Comparison of ENCODE assay signal across 13 cellular contexts in the genomic region with DNA sequence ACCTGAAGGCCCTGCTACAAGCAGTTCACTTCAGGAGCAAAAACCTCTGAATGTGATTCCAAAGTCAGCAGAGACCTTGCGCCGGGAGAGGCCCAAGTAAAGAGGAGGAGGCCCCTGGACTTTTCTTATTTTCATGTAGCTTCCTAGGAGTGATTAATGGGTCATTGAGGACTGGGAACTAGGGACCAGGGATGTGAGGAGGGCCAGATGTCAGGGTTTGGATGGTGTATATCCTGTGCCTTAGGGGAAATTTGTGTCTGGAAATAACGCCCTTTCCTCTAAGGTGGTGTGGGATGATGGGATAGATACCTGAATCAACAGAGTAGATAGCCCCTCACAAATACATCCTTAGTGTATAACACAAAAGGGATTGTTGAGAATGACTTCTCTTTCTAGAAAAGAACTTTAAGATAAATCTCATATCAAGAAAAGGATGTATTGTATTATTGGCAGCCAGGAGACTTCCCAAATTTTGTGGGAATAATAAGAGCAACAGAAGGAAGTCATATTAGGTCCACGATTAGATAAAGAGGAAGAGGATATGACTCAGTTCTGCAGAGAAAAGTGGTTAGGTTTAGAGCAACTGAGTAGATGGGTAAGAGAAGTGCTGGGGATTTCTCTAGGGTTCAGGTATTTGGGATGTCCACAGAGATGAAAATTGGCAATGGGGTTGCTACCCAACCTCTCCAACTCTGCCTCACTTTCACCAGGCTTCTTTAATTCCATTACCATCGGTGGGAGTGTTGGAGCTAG. TPM values are rescaled to one million over a fixed set of nuclear protein-coding genes. Genes with fewer than 3 reads are reported as not detected.
A peak's percentile ranks its signal among the peaks of the same experiment; 100 is the strongest.
DNase-seq lines count a peak whose midpoint lies in the region; ATAC-seq and TF ChIP-seq lines count a peak whose summit lies in the region.
"Had no signal": no experiment of that assay in that cellular context is flagged by ENCODE, and none has a peak within 500 bp of the region (broad histone marks: within the 10 kb centered on the region; RNA-seq: fewer than 3 reads in every experiment).

No MANE protein-coding gene starts in this region.

- no peaks in the 10 kb centered on the region for H3K27me3 ChIP-seq in stomach

- H3K4me1 ChIP-seq in stomach = no peaks in the 10 kb centered on the region

- H3K9me3 ChIP-seq in T-helper 17 cell (ENCODE audit: control insufficient read depth, low read length, poor library complexity, severe bottlenecking) (no peaks in the 10 kb centered on the region), stomach (no peaks in the 10 kb centered on the region)

- peaks cover 5 to 44% (median 31%) of the 10 kb centered on the region in 4 donors for H3K36me3 ChIP-seq in stomach

- peak; percentile 35 for ATAC-seq in T-helper 17 cell
- ATAC-seq in HG02642 (IDR thresholded peaks at IDR 0.05; ENCODE audit: poor library complexity, unreplicated experiment) = no peak

- no peak overlapping the region for H3K4me3 Mint-ChIP-seq in activated CD4-positive, alpha-beta T cell treated with anti-CD3 and anti-CD28 coated beads, Interleukin-2, amount 10 ng/mL, durations not matched to agents 24 days and 14 days
- no peak overlapping the region for H3K4me3 Mint-ChIP-seq in T-helper 17 cell
- H3K4me3 Mint-ChIP-seq: activated naive CD4-positive, alpha-beta T cell treated with anti-CD3 and anti-CD28 coated beads, Interleukin-2, amount 50 U/mL, for 24 hours had no signal

- intact Hi-C loops in activated CD4-positive, alpha-beta T cell treated with anti-CD3 and anti-CD28 coated beads, Interleukin-2, amount 10 ng/mL, durations not matched to agents 24 days and 14 days (cut with micrococcal nuclease) = no loop called here
- intact Hi-C loops in stomach (cut with DNase I; ENCODE audit: low total_unique reads) = no loop called here

- H3K4me3 ChIP-seq in foreskin fibroblast (ENCODE audit: low read depth in 1 of 2, low read length in 2 of 2) (no peak overlapping the region), stomach (peak overlapping the region in 1 of 4 donors; percentile 14)

- H3K27ac Mint-ChIP-seq in activated CD4-positive, alpha-beta T cell treated with anti-CD3 and anti-CD28 coated beads, Interleukin-2, amount 10 ng/mL, durations not matched to agents 24 days and 14 days = peak overlapping the region; percentile 53
- peak overlapping the region; percentile 83 for H3K27ac Mint-ChIP-seq in T-helper 17 cell

- TF ChIP-seq CTCF in foreskin fibroblast (IDR thresholded peaks at IDR 0.05; ENCODE audit: low read depth, low read length) = no peak
- TF ChIP-seq CTCF in stomach (IDR thresholded peaks at IDR 0.05) = no peak

- WGBS in stomach, 5 donors = 73 to 80% (median 76%) methylated on average over 5 of the region's 5 CpGs

- DNase-seq in activated CD4-positive, alpha-beta T cell treated with anti-CD3 and anti-CD28 coated beads, Interleukin-2, amount 10 ng/mL, durations not matched to agents 24 days and 14 days = no peak
- DNase-seq in activated CD4-positive, alpha-beta T cell treated with anti-CD3 and anti-CD28 coated beads, Interleukin-2, amount 50 U/mL, for 1 hour = no peak
- DNase-seq in T-helper 17 cell (no peak), foreskin fibroblast (peak; percentile 7 to 23), stomach (no peak)
- no peak for DNase-seq in stimulated activated CD4-positive, alpha-beta T cell treated with anti-CD3 and anti-CD28 coated beads, Interleukin-2, amount 100 ng/mL, for 24 hours
- DNase-seq in stimulated activated CD4-positive, alpha-beta T cell treated with anti-CD3 and anti-CD28 coated beads, Interleukin-1b, Interleukin-23, amount 100 ng/mL, for 48 hours = no peak
- DNase-seq: activated CD4-positive, CD25-positive, alpha-beta regulatory T cell; DMS153; H7 had no signal

- TF ChIP-seq EP300 in stomach (IDR thresholded peaks at IDR 0.05) = no peak

- peaks cover 54% of the 10 kb centered on the region for H3K36me3 Mint-ChIP-seq in activated CD4-positive, alpha-beta T cell treated with anti-CD3 and anti-CD28 coated beads, Interleukin-2, amount 10 ng/mL, durations not matched to agents 24 days and 14 days (ENCODE audit: low read depth)
- H3K36me3 Mint-ChIP-seq in T-helper 17 cell (ENCODE audit: low read depth) = peaks cover 4% of the 10 kb centered on the region

- H3K9me3 Mint-ChIP-seq in activated CD4-positive, alpha-beta T cell treated with anti-CD3 and anti-CD28 coated beads, Interleukin-2, amount 10 ng/mL, durations not matched to agents 24 days and 14 days = no peaks in the 10 kb centered on the region
- H3K9me3 Mint-ChIP-seq: activated naive CD4-positive, alpha-beta T cell treated with anti-CD3 and anti-CD28 coated beads, Interleukin-2, amount 50 U/mL, for 24 hours had no signal

- H3K27ac ChIP-seq in stomach = peak overlapping the region in 3 of 5 donors; percentile 32 to 67 (median 48)

- H3K4me1 Mint-ChIP-seq in activated CD4-positive, alpha-beta T cell treated with anti-CD3 and anti-CD28 coated beads, Interleukin-2, amount 10 ng/mL, durations not matched to agents 24 days and 14 days = peaks cover 19% of the 10 kb centered on the region
- peaks cover 2% of the 10 kb centered on the region for H3K4me1 Mint-ChIP-seq in T-helper 17 cell

- H3K27me3 Mint-ChIP-seq in activated CD4-positive, alpha-beta T cell treated with anti-CD3 and anti-CD28 coated beads, Interleukin-2, amount 10 ng/mL, durations not matched to agents 24 days and 14 days = no peaks in the 10 kb centered on the region
- H3K27me3 Mint-ChIP-seq in T-helper 17 cell = no peaks in the 10 kb centered on the region
- H3K27me3 Mint-ChIP-seq: activated naive CD4-positive, alpha-beta T cell treated with anti-CD3 and anti-CD28 coated beads, Interleukin-2, amount 50 U/mL, for 24 hours; progenitor cell of endocrine pancreas had no signal

- no peak for TF ChIP-seq POLR2A in stomach (IDR thresholded peaks at IDR 0.05)

RNA-seq across cellular contexts. Expression of gene ITGB1BP2, which starts 1.1 kb away (rescaled TPM):
- total RNA-seq in activated CD4-positive, alpha-beta T cell treated with anti-CD3 and anti-CD28 coated beads, Interleukin-2, amount 10 ng/mL, durations not matched to agents 24 days and 14 days = 6.4 and 7.3 TPM in 2 replicates
- total RNA-seq in T-helper 17 cell = 1 to 10 TPM; 1.6 to 2.4 TPM
- 100 to 1,000 TPM in 1 of 5 donors, 10 to 100 TPM in 1, 1 to 10 TPM in 1, not detected in 2; 8.8 to 126 (median 14.3) TPM for total RNA-seq in stomach
- polyA plus RNA-seq in stomach = 1 to 10 TPM; 1.3 to 3.7 (median 2.0) TPM

RNA-seq across cellular contexts. Expression of gene NONO, which starts 19.2 kb away (rescaled TPM):
- 580 and 605 TPM in 2 replicates for total RNA-seq in activated CD4-positive, alpha-beta T cell treated with anti-CD3 and anti-CD28 coated beads, Interleukin-2, amount 10 ng/mL, durations not matched to agents 24 days and 14 days
- total RNA-seq in T-helper 17 cell (100 to 1,000 TPM; 404 to 406 TPM), stomach (100 to 1,000 TPM; 123 to 332 (median 252) TPM)
- polyA plus RNA-seq in stomach = 100 to 1,000 TPM; 104 to 139 (median 111) TPM

RNA-seq across cellular contexts. Expression of gene ZMYM3, which starts 48.7 kb away (rescaled TPM):
- total RNA-seq in activated CD4-positive, alpha-beta T cell treated with anti-CD3 and anti-CD28 coated beads, Interleukin-2, amount 10 ng/mL, durations not matched to agents 24 days and 14 days = 16.9 and 20.1 TPM in 2 replicates
- 10 to 100 TPM; 15.2 to 18.1 TPM for total RNA-seq in T-helper 17 cell
- total RNA-seq in stomach = 10 to 100 TPM in 4 of 5 donors, 1 to 10 TPM in 1; 4.9 to 53.6 (median 15.2) TPM
- polyA plus RNA-seq in stomach = 1 to 10 TPM; 2.9 to 7.4 (median 4.2) TPM

Comparison
In these comparisons a context has a peak if more than half of its experiments do, and no peak if none do; other contexts are left out.
1. DNase-seq: peak in foreskin fibroblast (2 of 2); none in activated CD4-positive, alpha-beta T cell treated with anti-CD3 and anti-CD28 coated beads, Interleukin-2, amount 10 ng/mL, durations not matched to agents 24 days and 14 days (single experiment), activated CD4-positive, alpha-beta T cell treated with anti-CD3 and anti-CD28 coated beads, Interleukin-2, amount 50 U/mL, for 1 hour (single experiment), T-helper 17 cell (0 of 3), stomach (single experiment), stimulated activated CD4-positive, alpha-beta T cell treated with anti-CD3 and anti-CD28 coated beads, Interleukin-2, amount 100 ng/mL, for 24 hours (0 of 2) and stimulated activated CD4-positive, alpha-beta T cell treated with anti-CD3 and anti-CD28 coated beads, Interleukin-1b, Interleukin-23, amount 100 ng/mL, for 48 hours (single experiment).